9 cellular contexts compared by ENCODE assay signal in genomic region chr6:75207211-75207984, GRCh38. TPM values are rescaled to one million over a fixed set of nuclear protein-coding genes. Genes with fewer than 3 reads are reported as not detected.
DNase-seq lines count a peak whose midpoint lies in the region; ATAC-seq and TF ChIP-seq lines count a peak whose summit lies in the region.
"Had no signal": no experiment of that assay in that cellular context is flagged by ENCODE, and none has a peak within 500 bp of the region (broad histone marks: within the 10 kb centered on the region; RNA-seq: fewer than 3 reads in every experiment).

No MANE protein-coding gene starts in this region.

- peak overlapping the region; percentile 75; the same call in 1 of the 2 replicates for H3K9ac ChIP-seq in ES-I3 (ENCODE audit: low read depth, low read length)
- no peak overlapping the region for H3K9ac ChIP-seq in parathyroid adenoma

- H3K36me3 ChIP-seq in ES-I3 (ENCODE audit: insufficient read depth, low read length) (no peaks in the 10 kb centered on the region), parathyroid adenoma (ENCODE audit: control insufficient read depth, insufficient read depth, low read length) (no peaks in the 10 kb centered on the region), PC-9 (ENCODE audit: low read depth) (no peaks in the 10 kb centered on the region)

- H3K4me2 ChIP-seq in parathyroid adenoma (ENCODE audit: low read length) (peak overlapping the region; percentile 20), PC-9 (no peak overlapping the region)

- H3K9me2 ChIP-seq in PC-9 (ENCODE audit: insufficient read depth) = no peaks in the 10 kb centered on the region

- peak; percentile 69 for DNase-seq in fibroblast of mammary gland (ENCODE audit: low read depth)
- DNase-seq in MV-4-11 (lab: John Stamatoyannopoulos, UW) = no peak
- no peak for DNase-seq in DMS79 treated with DMSO at 0.1 percent for 48 hours (lab: John Stamatoyannopoulos, UW)
- no peak for DNase-seq in PC-9

- H3K4me3 ChIP-seq in WI38 (ENCODE audit: low read depth, low read length) (peak overlapping the region; percentile 84), fibroblast of mammary gland (ENCODE audit: control insufficient read depth, low read depth, low read length) (peak overlapping the region; percentile 99), parathyroid adenoma (ENCODE audit: low read depth, low read length) (no peak overlapping the region), PC-9 (no peak overlapping the region)

- no peaks in the 10 kb centered on the region for H4K20me1 ChIP-seq in PC-9 (ENCODE audit: insufficient read depth)

- POLR2A ChIA-PET in PC-9 (lab: Charles Lee; ENCODE audit: unreplicated experiment) = no interaction called here

- intact Hi-C loops in PC-9 (cut with micrococcal nuclease; ENCODE audit: unreplicated experiment) = loop anchor here (5.0 to 10.0 kb wide), 8 partner anchors 105 to 1533 kb away; no protein-coding TSS in a partner anchor

- ATAC-seq in HG03175 (IDR thresholded peaks at IDR 0.05; ENCODE audit: unreplicated experiment) = no peak
- ATAC-seq: left colon had no signal

- H3K27ac ChIP-seq in parathyroid adenoma = no peak overlapping the region
- H3K27ac ChIP-seq in PC-9 = no peak overlapping the region

- no peaks in the 10 kb centered on the region for H3K79me2 ChIP-seq in parathyroid adenoma
- H3K79me2 ChIP-seq in PC-9 (ENCODE audit: low read depth) = no peaks in the 10 kb centered on the region

- TF ChIP-seq CTCF in WI38 (IDR thresholded peaks at IDR 0.05; ENCODE audit: low read depth, low read length) (no peak), fibroblast of mammary gland (conservative IDR thresholded peaks at IDR 0.05; ENCODE audit: control insufficient read depth, insufficient read depth, low read depth, low read length) (no peak), parathyroid adenoma (IDR thresholded peaks at IDR 0.05) (no peak), PC-9 (conservative IDR thresholded peaks at IDR 0.05) (no peak)

- H3K27me3 ChIP-seq in parathyroid adenoma (ENCODE audit: control insufficient read depth, insufficient read depth, low read length) = peaks cover 10% of the 10 kb centered on the region
- H3K27me3 ChIP-seq in PC-9 (ENCODE audit: insufficient read depth, low read depth) = 0 out of 2 replicates have a peak, but pooled peaks cover 4% of the 10 kb centered on the region

- H2AFZ ChIP-seq in parathyroid adenoma = peak overlapping the region; percentile 16
- no peak overlapping the region for H2AFZ ChIP-seq in PC-9

- peaks cover 10% of the 10 kb centered on the region; the same call in 1 of the 2 replicates for H3K4me1 ChIP-seq in ES-I3 (ENCODE audit: insufficient read depth, low read length)
- peaks cover 3% of the 10 kb centered on the region for H3K4me1 ChIP-seq in parathyroid adenoma
- peaks cover 27% of the 10 kb centered on the region; the same call in 1 of the 2 replicates for H3K4me1 ChIP-seq in PC-9 (replicated peaks; ENCODE audit: insufficient read depth)

- no TSS peak for BruUV-seq in PC-9 (replicated peaks; lab: Mats Ljungman, UMichigan)

- peaks cover 8% of the 10 kb centered on the region; the same call in 1 of the 2 replicates for H3F3A ChIP-seq in PC-9 (ENCODE audit: insufficient read depth, low read depth)

- CTCF ChIA-PET in PC-9 (lab: Charles Lee) = interaction anchor here (0.6 kb wide), 1 partner anchor 1465 kb away, joined by 6 read pairs; no protein-coding TSS in a partner anchor

- H3K9me3 ChIP-seq in ES-I3 (ENCODE audit: control insufficient read depth, insufficient read depth, low read length) = no peaks in the 10 kb centered on the region
- H3K9me3 ChIP-seq in parathyroid adenoma (ENCODE audit: control insufficient read depth, low read length) = no peaks in the 10 kb centered on the region
- H3K9me3 ChIP-seq in PC-9 (ENCODE audit: insufficient read depth, low read depth) = no peaks in the 10 kb centered on the region

RNA-seq across cellular contexts. Expression of gene COL12A1, which starts 1.5 kb away (rescaled TPM):
- total RNA-seq in PC-9 (2021) = 12.5 and 18.7 TPM in 2 replicates

RNA-seq across cellular contexts. Expression of gene COX7A2, which starts 36.2 kb away (rescaled TPM):
- total RNA-seq in PC-9 (2021) = 484 and 524 TPM in 2 replicates

Comparison
In these comparisons a context has a peak if more than half of its experiments do, and no peak if none do; other contexts are left out.
1. H3K4me3 ChIP-seq: peak in WI38 (single experiment) and fibroblast of mammary gland (single experiment); none in parathyroid adenoma (single experiment) and PC-9 (single experiment).